Comparison of ENCODE assay signal across 10 cellular contexts in genomic region chr15:52013151-52013791, GRCh38. TPM values are rescaled to one million over a fixed set of nuclear protein-coding genes. Genes with fewer than 3 reads are reported as not detected.
DNase-seq lines count a peak whose midpoint lies in the region; ATAC-seq and TF ChIP-seq lines count a peak whose summit lies in the region.
"Had no signal": no experiment of that assay in that cellular context is flagged by ENCODE, and none has a peak within 500 bp of the region (broad histone marks: within the 10 kb centered on the region; RNA-seq: fewer than 3 reads in every experiment).

No MANE protein-coding gene starts in this region.

- no peak overlapping the region for H3K4me3 Mint-ChIP-seq in effector memory CD8-positive, alpha-beta T cell

- H3K4me1 ChIP-seq in aorta (ENCODE audit: control insufficient read depth in 1 of 2, insufficient read depth in 2 of 2, low read length in 2 of 2) (no peaks in the 10 kb centered on the region), adrenal gland (replicated peaks in 1 of 2) (peaks cover 0 to under 1% of the 10 kb centered on the region in 2 donors)

- H3K27ac Mint-ChIP-seq in effector memory CD8-positive, alpha-beta T cell = no peak overlapping the region

- peaks cover 2 to 3% of the 10 kb centered on the region in 2 donors for H3K4me1 Mint-ChIP-seq in effector memory CD8-positive, alpha-beta T cell (ENCODE audit: low read depth in 2 of 2)

- TF ChIP-seq POLR2A in adrenal gland (IDR thresholded peaks at IDR 0.05) = no peak

- H3K4me3 ChIP-seq in GM06990 (replicated peaks; ENCODE audit: low read depth, low read length) (no peak overlapping the region), fibroblast of the aortic adventitia (ENCODE audit: low read depth, low read length) (no peak overlapping the region), aorta (ENCODE audit: low read length in 2 of 2) (no peak overlapping the region), adrenal gland (no peak overlapping the region)
- H3K4me3 ChIP-seq: heart left ventricle, thyroid gland had no signal

- intact Hi-C loops in aorta (cut with DNase I) = no loop called here
- intact Hi-C loops in adrenal gland (cut with DNase I) = no loop called here

- 94 to 95% methylated on average over 3 of the region's 3 CpGs for whole genome bisulfite sequencing in aorta, 2 donors
- 78 to 91% (median 85%) methylated on average over 3 of the region's 3 CpGs for WGBS in adrenal gland, 4 donors

- H3K27me3 Mint-ChIP-seq in effector memory CD8-positive, alpha-beta T cell = no peaks in the 10 kb centered on the region

- ATAC-seq in HG02759 (IDR thresholded peaks at IDR 0.05; ENCODE audit: unreplicated experiment) = peak; percentile 44
- no peak for ATAC-seq in aorta (ENCODE audit: low FRiP score)
- ATAC-seq in effector memory CD8-positive, alpha-beta T cell (replicated peaks) = no peak

- H3K9me3 Mint-ChIP-seq in effector memory CD8-positive, alpha-beta T cell = no peaks in the 10 kb centered on the region

- TF ChIP-seq CTCF in GM06990 (IDR thresholded peaks at IDR 0.05; ENCODE audit: insufficient read depth, low read length, poor library complexity, severe bottlenecking) (no peak), fibroblast of the aortic adventitia (IDR thresholded peaks at IDR 0.05; ENCODE audit: insufficient read depth, low read length) (no peak), adrenal gland (IDR thresholded peaks at IDR 0.05) (no peak)

- H3K36me3 Mint-ChIP-seq in effector memory CD8-positive, alpha-beta T cell (ENCODE audit: insufficient read depth) = peaks cover 5% of the 10 kb centered on the region

- H3K27ac ChIP-seq in aorta (ENCODE audit: low read depth in 1 of 2, low read length in 2 of 2) (no peak overlapping the region), adrenal gland (no peak overlapping the region)
- H3K27ac ChIP-seq: thyroid gland had no signal

- H3K27me3 ChIP-seq in GM06990 (replicated peaks; ENCODE audit: control insufficient read depth, insufficient read depth, low read length) (no peaks in the 10 kb centered on the region), aorta (ENCODE audit: control insufficient read depth in 1 of 2, insufficient read depth in 2 of 2, low read length in 1 of 2) (no peaks in the 10 kb centered on the region), adrenal gland (no peaks in the 10 kb centered on the region)
- H3K27me3 ChIP-seq: heart left ventricle, thyroid gland had no signal

- peak; percentile 51 for DNase-seq in GM06990 (ENCODE audit: extremely low read depth, insufficient read length)
- DNase-seq in RKO (ENCODE audit: low spot score) = peak; percentile 77
- DNase-seq in fibroblast of the aortic adventitia (ENCODE audit: low read depth) = peak; percentile 32
- no peak for DNase-seq in aorta
- DNase-seq in GDM1 (lab: John Stamatoyannopoulos, UW) = no peak
- DNase-seq in effector memory CD8-positive, alpha-beta T cell = no peak
- DNase-seq in adrenal gland = no peak
- DNase-seq: heart left ventricle, thyroid gland had no signal

- H3K36me3 ChIP-seq in GM06990 (ENCODE audit: control insufficient read depth, insufficient read depth, low read length) (no peaks in the 10 kb centered on the region), aorta (ENCODE audit: control insufficient read depth in 1 of 2, insufficient read depth in 2 of 2, low read length in 1 of 2) (no peaks in the 10 kb centered on the region), adrenal gland (replicated peaks in 1 of 2) (no peaks in the 10 kb centered on the region)
- H3K36me3 ChIP-seq: heart left ventricle, thyroid gland had no signal

- H3K9me3 ChIP-seq in aorta (ENCODE audit: control insufficient read depth, low read length) = no peaks in the 10 kb centered on the region
- no peaks in the 10 kb centered on the region for H3K9me3 ChIP-seq in adrenal gland (replicated peaks in 1 of 3)
- H3K9me3 ChIP-seq: heart left ventricle, thyroid gland had no signal

RNA-seq across cellular contexts. Expression of gene MAPK6, which starts 5.7 kb away (rescaled TPM):
- 32.3 and 74.9 TPM in 2 replicates for total RNA-seq in fibroblast of the aortic adventitia (ENCODE audit: low replicate concordance)
- total RNA-seq in aorta = 10 to 100 TPM; 23.4 to 27.1 TPM
- 10 to 100 TPM in 1 of 2 donors, 1 to 10 TPM in 1; 5.6 to 10.4 TPM for polyA plus RNA-seq in aorta
- total RNA-seq in adrenal gland = 10 to 100 TPM in 7 of 8 donors, 1 to 10 TPM in 1; 8.8 to 32.3 (median 17.1) TPM
- polyA plus RNA-seq in adrenal gland = 10 to 100 TPM in 1 of 3 donors, 1 to 10 TPM in 2; 2.9 to 25.5 (median 4.7) TPM

RNA-seq across cellular contexts. Expression of gene LEO1, which starts 41.7 kb away (rescaled TPM):
- total RNA-seq in fibroblast of the aortic adventitia (ENCODE audit: low replicate concordance) = 21.3 and 55.7 TPM in 2 replicates
- total RNA-seq in aorta = 1 to 10 TPM; 8.4 to 9.5 TPM
- 10 to 100 TPM in 1 of 2 donors, 1 to 10 TPM in 1; 7.4 to 10.3 TPM for polyA plus RNA-seq in aorta
- total RNA-seq in adrenal gland = 10 to 100 TPM; 10.6 to 22.0 (median 15.0) TPM
- 10 to 100 TPM in 1 of 3 donors, 1 to 10 TPM in 2; 6.6 to 44.6 (median 9.5) TPM for polyA plus RNA-seq in adrenal gland

Comparison
In these comparisons a context has a peak if more than half of its experiments do, and no peak if none do; other contexts are left out.
1. DNase-seq: peak in GM06990 (single experiment), RKO (single experiment) and fibroblast of the aortic adventitia (single experiment); none in aorta (0 of 2), GDM1 (single experiment), effector memory CD8-positive, alpha-beta T cell (0 of 3) and adrenal gland (0 of 7).